9 cellular contexts compared by ENCODE assay signal in genomic region chr7:99141334-99141733, GRCh38. TPM values are rescaled to one million over a fixed set of nuclear protein-coding genes. Genes with fewer than 3 reads are reported as not detected.
DNase-seq lines count a peak whose midpoint lies in the region; ATAC-seq and TF ChIP-seq lines count a peak whose summit lies in the region.
"Had no signal": no experiment of that assay in that cellular context is flagged by ENCODE, and none has a peak within 500 bp of the region (broad histone marks: within the 10 kb centered on the region; RNA-seq: fewer than 3 reads in every experiment).

No MANE protein-coding gene starts in this region.

- peak overlapping the region; percentile 89 for H3K4me2 ChIP-seq in mammary epithelial cell (ENCODE audit: insufficient read depth, low read depth, low read length)

- no peak for TF ChIP-seq POLR2A in heart left ventricle (IDR thresholded peaks at IDR 0.05)

- no peak overlapping the region for H2AFZ ChIP-seq in mammary epithelial cell (ENCODE audit: low read depth, low read length)

- H4K20me1 ChIP-seq in mammary epithelial cell (ENCODE audit: insufficient read depth, low read length) = no peaks in the 10 kb centered on the region

- peaks cover 69% of the 10 kb centered on the region for H3K79me2 ChIP-seq in mammary epithelial cell (ENCODE audit: insufficient read depth, low read length)

- peak overlapping the region; percentile 89 for H3K9ac ChIP-seq in mammary epithelial cell (ENCODE audit: insufficient read depth, low read length)

- intact Hi-C loops in heart left ventricle (cut with DNase I) (loop anchor here (5.0 to 10.0 kb wide), 8 partner anchors 39 to 183 kb away; partner anchors contain the start of gene ARPC1A (in 4 of the 10)), cardiac septum (cut with DNase I) (loop anchor here (2.0 to 5.0 kb wide), 3 partner anchors 17 to 186 kb away; partner anchors contain the start of gene ARPC1A), mammary epithelial cell (cut with micrococcal nuclease) (no loop called here), upper lobe of right lung (cut with DNase I) (no loop called here)

- 28 to 43% (median 37%) methylated on average over 3 of the region's 3 CpGs for WGBS in heart left ventricle, 4 donors
- 37% methylated on average over 3 of the region's 3 CpGs for WGBS in mammary epithelial cell (ENCODE audit: low coverage, missing lambda C conversion rate)
- WGBS in mesodermal cell (ENCODE audit: insufficient coverage in 2 of 2), 2 experiments = 78 to 100% methylated on average over 2 of the region's 3 CpGs

- no peaks in the 10 kb centered on the region for H3K9me3 ChIP-seq in heart left ventricle
- no peaks in the 10 kb centered on the region for H3K9me3 ChIP-seq in mammary epithelial cell (replicated peaks; ENCODE audit: insufficient read depth, low read length)
- no peaks in the 10 kb centered on the region for H3K9me3 ChIP-seq in mesodermal cell (ENCODE audit: control insufficient read depth, low read length)
- no peaks in the 10 kb centered on the region for H3K9me3 ChIP-seq in upper lobe of right lung

- H3K4me3 ChIP-seq in heart left ventricle (peak overlapping the region in 10 of 12 donors; percentile 39 to 100 (median 99)), mammary epithelial cell (replicated peaks in 1 of 3; ENCODE audit: insufficient read depth in 1 of 3, low read depth in 2 of 3, low read length in 3 of 3) (peak overlapping the region; percentile 43 to 67 (median 59)), mesodermal cell (ENCODE audit: extremely low read depth, insufficient read depth, low read length, poor library complexity, severe bottlenecking) (peak overlapping the region; percentile 76), upper lobe of right lung (peak overlapping the region; percentile 88)

- BruUV-seq in mammary epithelial cell (replicated peaks; lab: Mats Ljungman, UMichigan) = no TSS peak

- H3K36me3 ChIP-seq in heart left ventricle (no peaks in the 10 kb centered on the region), mammary epithelial cell (ENCODE audit: insufficient read depth, low read length) (no peaks in the 10 kb centered on the region), mesodermal cell (ENCODE audit: control insufficient read depth, insufficient read depth, low read length) (peaks cover 10% of the 10 kb centered on the region), upper lobe of right lung (no peaks in the 10 kb centered on the region)

- CTCF ChIA-PET in mammary epithelial cell (lab: Charles Lee; ENCODE audit: low non-redundant PET) = no interaction called here

- H3K27me3 ChIP-seq in heart left ventricle (no peaks in the 10 kb centered on the region), mammary epithelial cell (ENCODE audit: insufficient read depth, low read length) (no peaks in the 10 kb centered on the region), upper lobe of right lung (no peaks in the 10 kb centered on the region)

- ATAC-seq in heart left ventricle = no peak
- ATAC-seq in upper lobe of right lung = no peak

- dilution Hi-C loops in mammary epithelial cell (cut with HindIII; ENCODE audit: low sequenced_read_pairs) = no loop called here

- H3K4me1 ChIP-seq in heart left ventricle (peaks cover 0 to 67% (median 37%) of the 10 kb centered on the region in 12 donors), mammary epithelial cell (ENCODE audit: insufficient read depth, low read length) (peaks cover 24% of the 10 kb centered on the region), mesodermal cell (ENCODE audit: control insufficient read depth, insufficient read depth, low read length, poor library complexity, severe bottlenecking) (peaks cover 29% of the 10 kb centered on the region), upper lobe of right lung (peaks cover 55% of the 10 kb centered on the region)

- no peak for DNase-seq in heart left ventricle
- DNase-seq in cardiac septum (ENCODE audit: low spot score) = no peak
- no peak for DNase-seq in mammary epithelial cell
- no peak for DNase-seq in upper lobe of right lung
- DNase-seq in effector CD8-positive, alpha-beta T cell (lab: John Stamatoyannopoulos, UW) = no peak
- DNase-seq in DMS 273 treated with DMSO at 0.1 percent for 48 hours (lab: John Stamatoyannopoulos, UW) = no peak
- no peak for DNase-seq in activated CD4-positive, alpha-beta T cell treated with anti-CD3 and anti-CD28 coated beads for 4 hours
- DNase-seq: DMS153 had no signal

- H3K27ac ChIP-seq in heart left ventricle = peak overlapping the region; percentile 63 to 100 (median 98)
- peak overlapping the region; percentile 87 for H3K27ac ChIP-seq in mammary epithelial cell (ENCODE audit: insufficient read depth, low read depth, low read length)
- H3K27ac ChIP-seq in mesodermal cell (ENCODE audit: low read depth, low read length, severe bottlenecking) = peak overlapping the region; percentile 97
- H3K27ac ChIP-seq in upper lobe of right lung = peak overlapping the region; percentile 90

- TF ChIP-seq CTCF in heart left ventricle (IDR thresholded peaks at IDR 0.05) (no peak), mammary epithelial cell (conservative IDR thresholded peaks at IDR 0.05 in 1 of 2, IDR thresholded peaks at IDR 0.05 in 1 of 2; ENCODE audit: extremely low read depth in 1 of 2, insufficient read depth in 1 of 2, low read depth in 1 of 2, low read length in 2 of 2) (no peak), upper lobe of right lung (IDR thresholded peaks at IDR 0.05) (no peak)

- in situ Hi-C loops in mammary epithelial cell (cut with MboI; ENCODE audit: low sequenced_read_pairs in 2 of 2) = loop anchor here in 1 of 2 donors (25.0 kb wide), 1 partner anchor 171 kb away; no protein-coding TSS in a partner anchor

RNA-seq across cellular contexts. Expression of gene SMURF1, which starts 2.6 kb away (rescaled TPM):
- total RNA-seq in heart left ventricle (10 to 100 TPM in 7 of 9 donors, 1 to 10 TPM in 2; 8.0 to 15.4 (median 13.2) TPM), cardiac septum (13.2 TPM), mammary epithelial cell (10 to 100 TPM; 42.5 to 43.2 TPM), upper lobe of right lung (35.0 TPM)
- polyA plus RNA-seq in heart left ventricle (1 to 10 TPM; 3.5 to 9.5 TPM), mammary epithelial cell (19.9 TPM)
- 35.4 TPM for polyA minus RNA-seq in mammary epithelial cell
- 21.5 TPM for polyA plus RNA-seq in mesodermal cell (2013, experiment 1 of 2)
- 18.9 TPM for polyA plus RNA-seq in mesodermal cell (2013, experiment 2 of 2)

Comparison
In these comparisons a context has a peak if more than half of its experiments do, and no peak if none do; other contexts are left out.
1. intact Hi-C loops: an anchor here in heart left ventricle (5.0 to 10.0 kb wide) and cardiac septum (2.0 to 5.0 kb wide); none called in mammary epithelial cell and upper lobe of right lung.